In genomic region chr11:447923-448731, GRCh38 we compare ENCODE assay signal across 8 cellular contexts. TPM values are rescaled to one million over a fixed set of nuclear protein-coding genes. Genes with fewer than 3 reads are reported as not detected.
DNase-seq lines count a peak whose midpoint lies in the region; TF ChIP-seq lines count a peak whose summit lies in the region.

No MANE protein-coding gene starts in this region.

- H3K4me3 ChIP-seq in HAP-1 (peak overlapping the region; percentile 70), suprapubic skin (peak overlapping the region; percentile 67)

- H3K36me3 ChIP-seq in HAP-1 (replicated peaks) (peaks cover 17% of the 10 kb centered on the region), suprapubic skin (peaks cover 9% of the 10 kb centered on the region)

- TF ChIP-seq EP300 in suprapubic skin (IDR thresholded peaks at IDR 0.05): no peak

- H3K36me3 Mint-ChIP-seq in activated naive CD4-positive, alpha-beta T cell treated with anti-CD3 and anti-CD28 coated beads, Interleukin-2, amount 10 ng/mL, durations not matched to agents 7 days and 5 days: peaks cover 2% of the 10 kb centered on the region

- H3K4me1 ChIP-seq in HAP-1 (peaks cover 21% of the 10 kb centered on the region), suprapubic skin (peaks cover 56% of the 10 kb centered on the region)

- H3K9me3 ChIP-seq in HAP-1 (no peaks in the 10 kb centered on the region), suprapubic skin (no peaks in the 10 kb centered on the region)

- H3K27me3 ChIP-seq in HAP-1 (ENCODE audit: low read depth) (no peaks in the 10 kb centered on the region), suprapubic skin (no peaks in the 10 kb centered on the region)

- peak overlapping the region; percentile 88 for H3K4me3 Mint-ChIP-seq in activated naive CD4-positive, alpha-beta T cell treated with anti-CD3 and anti-CD28 coated beads, Interleukin-2, amount 10 ng/mL, durations not matched to agents 7 days and 5 days

- no peaks in the 10 kb centered on the region for H3K9me3 Mint-ChIP-seq in activated naive CD4-positive, alpha-beta T cell treated with anti-CD3 and anti-CD28 coated beads, Interleukin-2, amount 10 ng/mL, durations not matched to agents 7 days and 5 days

- CTCF ChIA-PET in activated naive CD4-positive, alpha-beta T cell treated with anti-CD3 and anti-CD28 coated beads, Interleukin-2, amount 10 ng/mL, durations not matched to agents 7 days and 5 days (lab: Charles Lee): interaction anchor here (0.6 to 4.3 kb wide), 21 partner anchors 8 to 274 kb away, joined by 3 to 37 read pairs (median 5); partner anchors contain the start of gene SIGIRR

- H3K4me1 Mint-ChIP-seq in activated naive CD4-positive, alpha-beta T cell treated with anti-CD3 and anti-CD28 coated beads, Interleukin-2, amount 10 ng/mL, durations not matched to agents 7 days and 5 days: peaks cover 28% of the 10 kb centered on the region

- TF ChIP-seq CTCF in suprapubic skin (IDR thresholded peaks at IDR 0.05): peak; percentile 80 to 87

- H3K27ac ChIP-seq in suprapubic skin: peak overlapping the region; percentile 92

- TF ChIP-seq POLR2A in suprapubic skin (IDR thresholded peaks at IDR 0.05): peak in 1 of 2 donors; percentile 66

- H3K27ac Mint-ChIP-seq in activated naive CD4-positive, alpha-beta T cell treated with anti-CD3 and anti-CD28 coated beads, Interleukin-2, amount 10 ng/mL, durations not matched to agents 7 days and 5 days: peak overlapping the region; percentile 96

- WGBS in suprapubic skin: 7% methylated on average over 23 of the region's 55 CpGs

- in situ Hi-C loops in G401 (cut with HindIII; ENCODE audit: low sequenced_read_pairs) (no loop called here), HAP-1 (cut with MboI; ENCODE audit: low sequenced_read_pairs) (no loop called here), SK-MEL-5 (cut with HindIII; ENCODE audit: low pct_unique_long_range_greater_than_20kb, low sequenced_read_pairs) (no loop called here)

- DNase-seq in G401 (ENCODE audit: low spot score) (peak; percentile 92), HAP-1 (ENCODE audit: low spot score in 2 of 2) (peak; percentile 88 to 99), MV-4-11 (lab: John Stamatoyannopoulos, UW) (peak; percentile 83), SK-MEL-5 (ENCODE audit: low read depth, low spot score) (peak; percentile 93), globus pallidus (ENCODE audit: low spot score) (peak; percentile 90), occipital lobe (lab: John Stamatoyannopoulos, UW) (peak; percentile 87), suprapubic skin (ENCODE audit: low spot score in 2 of 2) (peak; percentile 97 to 98)
- peak; percentile 97 for DNase-seq in activated naive CD4-positive, alpha-beta T cell treated with anti-CD3 and anti-CD28 coated beads, Interleukin-2, amount 10 ng/mL, durations not matched to agents 7 days and 5 days

- peaks cover 32% of the 10 kb centered on the region for H3K27me3 Mint-ChIP-seq in activated naive CD4-positive, alpha-beta T cell treated with anti-CD3 and anti-CD28 coated beads, Interleukin-2, amount 10 ng/mL, durations not matched to agents 7 days and 5 days

RNA-seq across cellular contexts. Expression of gene PTDSS2, which starts 2.0 kb away (rescaled TPM):
- 78.1 and 84.1 TPM in 2 replicates for total RNA-seq in G401 (2014; rRNA removed; shearing (Covaris generic))
- total RNA-seq in SK-MEL-5 (2014; rRNA removed; shearing (Covaris generic)): 41.7 and 45.6 TPM in 2 replicates
- polyA plus RNA-seq in SK-MEL-5 (2015; cell fraction: cytosol; rRNA removed): 82.2 and 89.5 TPM in 2 replicates
- 161 and 197 TPM in 2 replicates for polyA plus RNA-seq in SK-MEL-5 (2015; cell fraction: nucleus; rRNA removed)
- 21.8 TPM for total RNA-seq in occipital lobe
- 10 to 100 TPM; 22.3 to 31.0 (median 25.3) TPM for total RNA-seq in suprapubic skin

RNA-seq across cellular contexts. Expression of gene ANO9, which starts 6.3 kb away (rescaled TPM):
- total RNA-seq in G401 (2014; rRNA removed; shearing (Covaris generic)): 0.31 and 0.98 TPM in 2 replicates
- not detected in 2 replicates for total RNA-seq in SK-MEL-5 (2014; rRNA removed; shearing (Covaris generic))
- not detected in 2 replicates for polyA plus RNA-seq in SK-MEL-5 (2015; cell fraction: cytosol; rRNA removed)
- polyA plus RNA-seq in SK-MEL-5 (2015; cell fraction: nucleus; rRNA removed): 0.14 TPM in 1 of 2 replicates, not detected in the other
- total RNA-seq in occipital lobe: not detected
- total RNA-seq in suprapubic skin: 100 to 1,000 TPM in 2 of 4 donors, 10 to 100 TPM in 2; 76.8 to 166 (median 103) TPM

RNA-seq across cellular contexts. Expression of gene SIGIRR, which starts 33.3 kb away (rescaled TPM):
- 20.6 and 31.9 TPM in 2 replicates for total RNA-seq in G401 (2014; rRNA removed; shearing (Covaris generic))
- total RNA-seq in SK-MEL-5 (2014; rRNA removed; shearing (Covaris generic)): 23.4 and 25.6 TPM in 2 replicates
- 35.4 and 55.7 TPM in 2 replicates for polyA plus RNA-seq in SK-MEL-5 (2015; cell fraction: cytosol; rRNA removed)
- polyA plus RNA-seq in SK-MEL-5 (2015; cell fraction: nucleus; rRNA removed): 40.3 and 43.2 TPM in 2 replicates
- total RNA-seq in occipital lobe: 14.8 TPM
- 10 to 100 TPM; 14.2 to 26.0 (median 16.5) TPM for total RNA-seq in suprapubic skin

RNA-seq across cellular contexts. Expression of gene PKP3, which starts 54.1 kb away (rescaled TPM):
- total RNA-seq in G401 (2014; rRNA removed; shearing (Covaris generic)): 1.1 and 7.9 TPM in 2 replicates
- not detected in 2 replicates for total RNA-seq in SK-MEL-5 (2014; rRNA removed; shearing (Covaris generic))
- polyA plus RNA-seq in SK-MEL-5 (2015; cell fraction: cytosol; rRNA removed): 0.07 TPM in 1 of 2 replicates, not detected in the other
- polyA plus RNA-seq in SK-MEL-5 (2015; cell fraction: nucleus; rRNA removed): not detected in 2 replicates
- under 0.01 TPM for total RNA-seq in occipital lobe
- 100 to 1,000 TPM; 318 to 486 (median 428) TPM for total RNA-seq in suprapubic skin

RNA-seq across cellular contexts. Expression of gene RNH1, which starts 58.9 kb away (rescaled TPM):
- total RNA-seq in G401 (2014; rRNA removed; shearing (Covaris generic)): 164 and 168 TPM in 2 replicates
- total RNA-seq in SK-MEL-5 (2014; rRNA removed; shearing (Covaris generic)): 178 and 180 TPM in 2 replicates
- 251 and 289 TPM in 2 replicates for polyA plus RNA-seq in SK-MEL-5 (2015; cell fraction: cytosol; rRNA removed)
- polyA plus RNA-seq in SK-MEL-5 (2015; cell fraction: nucleus; rRNA removed): 198 and 206 TPM in 2 replicates
- total RNA-seq in occipital lobe: 42.1 TPM
- total RNA-seq in suprapubic skin: 100 to 1,000 TPM; 378 to 392 (median 383) TPM

Comparison
In these comparisons a context has a peak if more than half of its experiments do, and no peak if none do; other contexts are left out.
1. Peak in every context shown above with its lines: DNase-seq, H3K4me3 ChIP-seq and H3K27ac ChIP-seq.
2. RNA of gene ANO9, which starts 6.3 kb away (total RNA-seq): 76.8 to 166 TPM in suprapubic skin; 0.31 to 0.98 TPM in G401, not detected in SK-MEL-5 and not detected in occipital lobe (single experiment); every median in the first group is over 10 times any median in the second.